Comparison of ENCODE assay signal across 1 cellular context in genomic region chr17:78359216-78359935, GRCh38.
TF ChIP-seq lines count a peak whose summit lies in the region.

No MANE protein-coding gene starts in this region.

TF ChIP-seq in GM23338, 12 proteins besides CTCF, POLR2A, EP300 and RAD21 (continued from another document):
- TF ChIP-seq ZNF462 (CRISPR knock-in tag; IDR thresholded peaks at IDR 0.05) = no peak
